In genomic region chr12:40499856-40500255, GRCh38 we compare ENCODE assay signal across 20 cellular contexts.
DNase-seq lines count a peak whose midpoint lies in the region; ATAC-seq, FAIRE-seq and TF ChIP-seq lines count a peak whose summit lies in the region.
"Had no signal": no experiment of that assay in that cellular context is flagged by ENCODE, and none has a peak within 500 bp of the region (broad histone marks: within the 10 kb centered on the region; RNA-seq: fewer than 3 reads in every experiment).

No MANE protein-coding gene starts in this region.

- CTCF ChIA-PET in A549 (lab: Yijun Ruan, JAX) = no interaction called here

- 47% methylated on average over 3 of the region's 3 CpGs for WGBS in A549 (ENCODE audit: missing lambda C conversion rate)

- no peak for TF ChIP-seq RAD21 in A549 (conservative IDR thresholded peaks at IDR 0.05 in 1 of 2, IDR thresholded peaks at IDR 0.05 in 1 of 2)

- no peak for TF ChIP-seq POLR2A in A549 (IDR thresholded peaks at IDR 0.05; ENCODE audit: low read length)

- POLR2A ChIA-PET in A549 (lab: Yijun Ruan, JAX) = no interaction called here

- no peak overlapping the region for H3K27ac ChIP-seq in A549
- H3K27ac ChIP-seq: 22Rv1 had no signal

- no peaks in the 10 kb centered on the region for H3K4me1 ChIP-seq in A549

- no peak overlapping the region for H3K4me2 ChIP-seq in A549
- H3K4me2 ChIP-seq: GM23338 had no signal

- peak; percentile 56 for FAIRE-seq in A549 (lab: Jason Lieb, UNC)
- FAIRE-seq: A204.1, G401.6, GM12892 had no signal

- DNase-seq in A549 (ENCODE audit: low read depth in 1 of 2, low spot score in 1 of 2) (no peak), cerebellar cortex (ENCODE audit: low spot score) (peak; percentile 57), inferior parietal cortex (ENCODE audit: extremely low spot score) (peak; percentile 23), cerebellar nuclear complex (lab: John Stamatoyannopoulos, UW) (no peak), NCI-H2029 treated with DMSO at 0.1 percent for 48 hours (lab: John Stamatoyannopoulos, UW) (no peak), left lobe of liver (ENCODE audit: low spot score) (no peak)
- DNase-seq: ACHN; AML-193; Calu3; CD4-positive, alpha-beta memory T cell; COR-L47; DMS53; DMS79 treated with DMSO at 0.1 percent for 48 hours; H9 had no signal

- TF ChIP-seq EP300 in A549 (IDR thresholded peaks at IDR 0.05) = no peak

- H3K9me3 ChIP-seq in A549 = no peaks in the 10 kb centered on the region

- no peak overlapping the region for H3K4me3 ChIP-seq in A549
- H3K4me3 ChIP-seq: GM23338 had no signal

- no peak for TF ChIP-seq CTCF in A549 (IDR thresholded peaks at IDR 0.05)

- ATAC-seq in A549 (no peak), left lobe of liver (no peak)
- ATAC-seq: GM23338, HCT116 had no signal

TF ChIP-seq in A549, 52 proteins besides CTCF, POLR2A, EP300 and RAD21:
- no peak for TF ChIP-seq ZFP36 (IDR thresholded peaks at IDR 0.05; ENCODE audit: borderline replicate concordance, partially characterized antibody)
- TF ChIP-seq FOSL2 (IDR thresholded peaks at IDR 0.05) = no peak
- no peak for TF ChIP-seq FOSL2 (CRISPR knock-in tag; IDR thresholded peaks at IDR 0.05)
- no peak for TF ChIP-seq NPAS2 (CRISPR knock-in tag; IDR thresholded peaks at IDR 0.05; ENCODE audit: borderline replicate concordance)
- no peak for TF ChIP-seq ELK1 (IDR thresholded peaks at IDR 0.05; ENCODE audit: low read depth, low read length)

Comparison
In these comparisons a context has a peak if more than half of its experiments do, and no peak if none do; other contexts are left out.
1. DNase-seq: peak in cerebellar cortex (single experiment) and inferior parietal cortex (single experiment); none in A549 (0 of 2), cerebellar nuclear complex (0 of 2), NCI-H2029 treated with DMSO at 0.1 percent for 48 hours (single experiment) and left lobe of liver (single experiment).